ENCODE assay signal across 16 cellular contexts in genomic region chr3:13049400-13049799, GRCh38. TPM values are rescaled to one million over a fixed set of nuclear protein-coding genes. Genes with fewer than 3 reads are reported as not detected.
A peak's percentile ranks its signal among the peaks of the same experiment; 100 is the strongest.
DNase-seq lines count a peak whose midpoint lies in the region; ATAC-seq and TF ChIP-seq lines count a peak whose summit lies in the region.
"Had no signal": no experiment of that assay in that cellular context is flagged by ENCODE, and none has a peak within 500 bp of the region (broad histone marks: within the 10 kb centered on the region; RNA-seq: fewer than 3 reads in every experiment).

No MANE protein-coding gene starts in this region.

- no peaks in the 10 kb centered on the region for H3K36me3 ChIP-seq in CD4-positive, CD25-positive, alpha-beta regulatory T cell (ENCODE audit: control insufficient read depth, insufficient read depth, low read length)
- H3K36me3 ChIP-seq in SJCRH30 (no peaks in the 10 kb centered on the region), left ventricle myocardium inferior (no peaks in the 10 kb centered on the region)

- intact Hi-C loops in activated B cell treated with CpG ODN at 0.5 μM for 24 hours (cut with micrococcal nuclease) = no loop called here
- intact Hi-C loops in left ventricle myocardium inferior (cut with micrococcal nuclease) = no loop called here
- intact Hi-C loops in activated T-helper 2 cell treated with anti-CD3 and anti-CD28 coated beads, Interferon-gamma antibody, Interleukin-2, Interleukin-4, amounts not matched to agents 10 μg/mL and 5 μg/mL and 100 μg/mL, durations not matched to agents 14 hours and 24 hours and 36 hours (cut with micrococcal nuclease) = no loop called here

- CTCF ChIA-PET in activated B cell treated with CpG ODN at 0.5 μM for 24 hours (lab: Charles Lee) = interaction anchor here (1.2 to 3.3 kb wide), 4 partner anchors 27 to 54 kb away, joined by 3 to 14 read pairs (median 5); no protein-coding TSS in a partner anchor

- no peak overlapping the region for H3K4me3 Mint-ChIP-seq in CD4-positive, CD25-positive, alpha-beta regulatory T cell
- H3K4me3 Mint-ChIP-seq in activated B cell treated with CpG ODN at 0.5 μM for 24 hours = no peak overlapping the region
- no peak overlapping the region for H3K4me3 Mint-ChIP-seq in memory B cell
- no peak overlapping the region for H3K4me3 Mint-ChIP-seq in stimulated activated memory B cell treated with anti-CD40 and anti-IgM and Interleukin-4, amounts not matched to agents 10 μg/mL and 1 μg/mL and 100 μg/mL, for 72 hours
- no peak overlapping the region for H3K4me3 Mint-ChIP-seq in activated T-helper 2 cell treated with anti-CD3 and anti-CD28 coated beads, Interferon-gamma antibody, Interleukin-2, Interleukin-4, amounts not matched to agents 10 μg/mL and 5 μg/mL and 100 μg/mL, durations not matched to agents 14 hours and 24 hours and 36 hours (ENCODE audit: low read depth)
- H3K4me3 Mint-ChIP-seq: CD4-positive, alpha-beta T cell had no signal

- H3K9me3 ChIP-seq in CD4-positive, CD25-positive, alpha-beta regulatory T cell (ENCODE audit: control insufficient read depth in 2 of 2, low read length in 2 of 2) = no peaks in the 10 kb centered on the region
- H3K9me3 ChIP-seq in SJCRH30 (replicated peaks) = no peaks in the 10 kb centered on the region
- H3K9me3 ChIP-seq in left ventricle myocardium inferior (replicated peaks) = no peaks in the 10 kb centered on the region
- H3K9me3 ChIP-seq: A549 had no signal

- no peak for ATAC-seq in CD4-positive, CD25-positive, alpha-beta regulatory T cell (ENCODE audit: low read depth in 2 of 2)
- no peak for ATAC-seq in activated B cell treated with CpG ODN at 0.5 μM for 24 hours (ENCODE audit: low read depth)
- ATAC-seq in memory B cell (ENCODE audit: low read depth) = no peak
- no peak for ATAC-seq in stimulated activated memory B cell treated with anti-CD40 and anti-IgM and Interleukin-4, amounts not matched to agents 10 μg/mL and 1 μg/mL and 100 μg/mL, for 72 hours
- no peak for ATAC-seq in GM19467 (IDR thresholded peaks at IDR 0.05; ENCODE audit: unreplicated experiment)
- ATAC-seq: A549, HCT116 had no signal

- no peaks in the 10 kb centered on the region for H3K36me3 Mint-ChIP-seq in CD4-positive, CD25-positive, alpha-beta regulatory T cell
- H3K36me3 Mint-ChIP-seq in activated B cell treated with CpG ODN at 0.5 μM for 24 hours (ENCODE audit: low read depth) (peaks cover 7% of the 10 kb centered on the region), memory B cell (no peaks in the 10 kb centered on the region)
- H3K36me3 Mint-ChIP-seq in stimulated activated memory B cell treated with anti-CD40 and anti-IgM and Interleukin-4, amounts not matched to agents 10 μg/mL and 1 μg/mL and 100 μg/mL, for 72 hours = peaks cover 5% of the 10 kb centered on the region
- no peaks in the 10 kb centered on the region for H3K36me3 Mint-ChIP-seq in activated T-helper 2 cell treated with anti-CD3 and anti-CD28 coated beads, Interferon-gamma antibody, Interleukin-2, Interleukin-4, amounts not matched to agents 10 μg/mL and 5 μg/mL and 100 μg/mL, durations not matched to agents 14 hours and 24 hours and 36 hours (ENCODE audit: low read depth)

- no peak for TF ChIP-seq CTCF in activated B cell treated with CpG ODN at 0.5 μM for 24 hours (IDR thresholded peaks at IDR 0.05)
- no peak for TF ChIP-seq CTCF in left ventricle myocardium inferior (IDR thresholded peaks at IDR 0.05; ENCODE audit: borderline replicate concordance)

- H3K27ac ChIP-seq in CD4-positive, CD25-positive, alpha-beta regulatory T cell (ENCODE audit: insufficient read depth, low read length, poor library complexity, severe bottlenecking) = no peak overlapping the region
- H3K27ac ChIP-seq in SJCRH30 = no peak overlapping the region
- no peak overlapping the region for H3K27ac ChIP-seq in left ventricle myocardium inferior (replicated peaks)
- H3K27ac ChIP-seq: A549, HL-60 had no signal

- no peak overlapping the region for H3K4me3 ChIP-seq in CD4-positive, CD25-positive, alpha-beta regulatory T cell (ENCODE audit: low read depth, low read length)
- H3K4me3 ChIP-seq in SJCRH30 (no peak overlapping the region), left ventricle myocardium inferior (no peak overlapping the region)
- H3K4me3 ChIP-seq: A549 had no signal

- H3K4me1 Mint-ChIP-seq in CD4-positive, CD25-positive, alpha-beta regulatory T cell = peaks cover 0 to 16% (median 13%) of the 10 kb centered on the region in 4 donors
- peaks cover 74% of the 10 kb centered on the region for H3K4me1 Mint-ChIP-seq in activated B cell treated with CpG ODN at 0.5 μM for 24 hours
- H3K4me1 Mint-ChIP-seq in memory B cell = peaks cover 46% of the 10 kb centered on the region
- peaks cover 72% of the 10 kb centered on the region for H3K4me1 Mint-ChIP-seq in stimulated activated memory B cell treated with anti-CD40 and anti-IgM and Interleukin-4, amounts not matched to agents 10 μg/mL and 1 μg/mL and 100 μg/mL, for 72 hours
- H3K4me1 Mint-ChIP-seq in activated T-helper 2 cell treated with anti-CD3 and anti-CD28 coated beads, Interferon-gamma antibody, Interleukin-2, Interleukin-4, amounts not matched to agents 10 μg/mL and 5 μg/mL and 100 μg/mL, durations not matched to agents 14 hours and 24 hours and 36 hours (ENCODE audit: low read depth) = peaks cover 9% of the 10 kb centered on the region

- peak overlapping the region in 2 of 3 donors; percentile 69 to 70 for H3K27ac Mint-ChIP-seq in CD4-positive, CD25-positive, alpha-beta regulatory T cell
- H3K27ac Mint-ChIP-seq in activated B cell treated with CpG ODN at 0.5 μM for 24 hours (peak overlapping the region; percentile 71), memory B cell (peak overlapping the region; percentile 2)
- peak overlapping the region; percentile 88 for H3K27ac Mint-ChIP-seq in stimulated activated memory B cell treated with anti-CD40 and anti-IgM and Interleukin-4, amounts not matched to agents 10 μg/mL and 1 μg/mL and 100 μg/mL, for 72 hours
- no peak overlapping the region for H3K27ac Mint-ChIP-seq in activated T-helper 2 cell treated with anti-CD3 and anti-CD28 coated beads, Interferon-gamma antibody, Interleukin-2, Interleukin-4, amounts not matched to agents 10 μg/mL and 5 μg/mL and 100 μg/mL, durations not matched to agents 14 hours and 24 hours and 36 hours
- H3K27ac Mint-ChIP-seq: CD4-positive, alpha-beta T cell had no signal

- POLR2A ChIA-PET in activated B cell treated with CpG ODN at 0.5 μM for 24 hours (lab: Charles Lee) = interaction anchor here (0.9 to 3.1 kb wide), 3 partner anchors 13 to 29 kb away, joined by 3 to 14 read pairs (median 3); no protein-coding TSS in a partner anchor

- H3K9me3 Mint-ChIP-seq in CD4-positive, CD25-positive, alpha-beta regulatory T cell = peaks cover 0 to 1% (median 0%) of the 10 kb centered on the region in 7 donors
- H3K9me3 Mint-ChIP-seq in activated B cell treated with CpG ODN at 0.5 μM for 24 hours (no peaks in the 10 kb centered on the region), memory B cell (no peaks in the 10 kb centered on the region)
- H3K9me3 Mint-ChIP-seq in stimulated activated memory B cell treated with anti-CD40 and anti-IgM and Interleukin-4, amounts not matched to agents 10 μg/mL and 1 μg/mL and 100 μg/mL, for 72 hours = no peaks in the 10 kb centered on the region
- no peaks in the 10 kb centered on the region for H3K9me3 Mint-ChIP-seq in activated T-helper 2 cell treated with anti-CD3 and anti-CD28 coated beads, Interferon-gamma antibody, Interleukin-2, Interleukin-4, amounts not matched to agents 10 μg/mL and 5 μg/mL and 100 μg/mL, durations not matched to agents 14 hours and 24 hours and 36 hours
- H3K9me3 Mint-ChIP-seq: CD4-positive, alpha-beta T cell had no signal

- H3K27me3 Mint-ChIP-seq in CD4-positive, CD25-positive, alpha-beta regulatory T cell = no peaks in the 10 kb centered on the region
- H3K27me3 Mint-ChIP-seq in activated B cell treated with CpG ODN at 0.5 μM for 24 hours = no peaks in the 10 kb centered on the region
- no peaks in the 10 kb centered on the region for H3K27me3 Mint-ChIP-seq in memory B cell
- no peaks in the 10 kb centered on the region for H3K27me3 Mint-ChIP-seq in stimulated activated memory B cell treated with anti-CD40 and anti-IgM and Interleukin-4, amounts not matched to agents 10 μg/mL and 1 μg/mL and 100 μg/mL, for 72 hours
- peaks cover 2% of the 10 kb centered on the region for H3K27me3 Mint-ChIP-seq in activated T-helper 2 cell treated with anti-CD3 and anti-CD28 coated beads, Interferon-gamma antibody, Interleukin-2, Interleukin-4, amounts not matched to agents 10 μg/mL and 5 μg/mL and 100 μg/mL, durations not matched to agents 14 hours and 24 hours and 36 hours (ENCODE audit: low read depth)
- H3K27me3 Mint-ChIP-seq: CD4-positive, alpha-beta T cell had no signal

- no peaks in the 10 kb centered on the region for H3K4me1 ChIP-seq in CD4-positive, CD25-positive, alpha-beta regulatory T cell (ENCODE audit: control insufficient read depth, insufficient read depth, low read length, poor library complexity, severe bottlenecking)
- H3K4me1 ChIP-seq in SJCRH30 = peaks cover 7% of the 10 kb centered on the region
- H3K4me1 ChIP-seq in left ventricle myocardium inferior = peaks cover 34% of the 10 kb centered on the region
- H3K4me1 ChIP-seq: A549 had no signal

- no peak for DNase-seq in CD4-positive, CD25-positive, alpha-beta regulatory T cell
- no peak for DNase-seq in activated B cell treated with CpG ODN at 0.5 μM for 24 hours
- no peak for DNase-seq in memory B cell (ENCODE audit: low spot score in 2 of 2)
- DNase-seq in SJCRH30 = no peak
- no peak for DNase-seq in left ventricle myocardium inferior
- no peak for DNase-seq in activated T-helper 2 cell treated with anti-CD3 and anti-CD28 coated beads, Interferon-gamma antibody, Interleukin-2, Interleukin-4, amounts not matched to agents 10 μg/mL and 5 μg/mL and 100 μg/mL, durations not matched to agents 14 hours and 24 hours and 36 hours (ENCODE audit: low spot score)
- DNase-seq: Calu3; CD4-positive, alpha-beta T cell; DMS 273 treated with DMSO at 0.1 percent for 48 hours; DMS79; EL had no signal

- H3K27me3 ChIP-seq in CD4-positive, CD25-positive, alpha-beta regulatory T cell (ENCODE audit: control insufficient read depth, insufficient read depth, low read length) = no peaks in the 10 kb centered on the region
- H3K27me3 ChIP-seq in SJCRH30 (peaks cover 58% of the 10 kb centered on the region), left ventricle myocardium inferior (ENCODE audit: low read depth) (no peaks in the 10 kb centered on the region)

RNA-seq across cellular contexts. Expression of gene IQSEC1, which starts 23.8 kb away (rescaled TPM):
- 131 TPM for total RNA-seq in CD4-positive, CD25-positive, alpha-beta regulatory T cell
- polyA plus RNA-seq in CD4-positive, CD25-positive, alpha-beta regulatory T cell = 10 to 100 TPM; 17.7 to 23.7 (median 21.0) TPM
- total RNA-seq in activated B cell treated with CpG ODN at 0.5 μM for 24 hours (260 and 296 TPM in 2 replicates), left ventricle myocardium inferior (78.6 TPM)
- 5.7 and 6.8 TPM in 2 replicates for total RNA-seq in SJCRH30 (2014; rRNA removed; shearing (Covaris generic))
- 28.1 and 31.2 TPM in 2 replicates for total RNA-seq in activated T-helper 2 cell treated with anti-CD3 and anti-CD28 coated beads, Interferon-gamma antibody, Interleukin-2, Interleukin-4, amounts not matched to agents 10 μg/mL and 5 μg/mL and 100 μg/mL, durations not matched to agents 14 hours and 24 hours and 36 hours
